In the genomic region with DNA sequence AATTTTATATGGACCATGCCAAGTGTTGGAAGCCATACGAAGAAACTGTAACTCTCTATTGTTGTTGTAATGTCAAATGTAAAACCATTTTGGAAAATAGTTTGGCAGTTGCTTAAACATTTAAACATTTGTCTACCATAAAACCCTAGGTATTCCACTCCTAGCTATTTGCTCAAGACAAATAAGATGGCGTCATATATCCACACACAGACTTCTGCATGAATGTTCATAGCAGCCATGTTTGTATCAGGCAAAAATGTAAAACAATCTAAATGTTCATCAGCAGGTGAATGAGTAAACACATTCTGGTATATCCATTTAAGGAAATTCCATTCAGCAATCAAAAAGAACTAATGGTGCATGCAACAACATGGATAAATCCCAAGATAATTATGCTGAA, we compare ENCODE assay signal across 34 cellular contexts. TPM values are rescaled to one million over a fixed set of nuclear protein-coding genes. Genes with fewer than 3 reads are reported as not detected.
"Had no signal": no experiment of that assay in that cellular context is flagged by ENCODE, and none has a peak within 500 bp of the region (broad histone marks: within the 10 kb centered on the region; RNA-seq: fewer than 3 reads in every experiment).

No MANE protein-coding gene starts in this region.

- H3K9me3 ChIP-seq: SJCRH30 had no signal

- H3K4me1 Mint-ChIP-seq: T-cell had no signal

- DNase-seq: Kasumi-1, MG63, NCI-H1048, NCI-H1092 treated with DMSO at 0.1 percent for 48 hours, NCI-H1105 treated with DMSO at 0.1 percent for 48 hours, NCI-H1417, NCI-H1436, NCI-H146, NCI-H1694, NCI-H187, NCI-H1930, NCI-H2029 treated with DMSO at 0.1 percent for 48 hours, NCI-H2081 treated with DMSO at 0.1 percent for 48 hours, NCI-H2107, NCI-H2171, NCI-H226, NCI-H446 treated with DMSO at 0.1 percent for 48 hours, NCI-H510A, NCI-H524, NCI-H526, NCI-H69, NCI-H748 treated with DMSO at 0.1 percent for 48 hours, NCI-H82, PC-9, SHP77, SIG-M5, SJCRH30, T-cell had no signal

- H3K4me1 ChIP-seq: SJCRH30 had no signal

- H3K27ac Mint-ChIP-seq: T-cell had no signal

- H3K4me3 ChIP-seq: MG63, PC-9, SJCRH30, SK-N-MC had no signal

- H3K4me3 Mint-ChIP-seq: T-cell had no signal

- H3K36me3 ChIP-seq: MG63, SJCRH30 had no signal

- H3K27ac ChIP-seq: PC-9, RWPE1, SJCRH30, SK-N-MC had no signal

- H3K36me3 Mint-ChIP-seq: T-cell had no signal

- H3K27me3 ChIP-seq: MG63, SJCRH30 had no signal

RNA-seq across cellular contexts. Expression of a gene that starts 27.9 kb away (rescaled TPM):
- total RNA-seq: OCI-LY7, PC-9, Right ventricle myocardium inferior, RPMI7951, SJCRH30, SK-MEL-5, T-cell had no signal
